ENCODE assay signal across 10 cellular contexts in genomic region chr4:6781113-6781512, GRCh38. TPM values are rescaled to one million over a fixed set of nuclear protein-coding genes. Genes with fewer than 3 reads are reported as not detected.
DNase-seq lines count a peak whose midpoint lies in the region; ATAC-seq and TF ChIP-seq lines count a peak whose summit lies in the region.
"Had no signal": no experiment of that assay in that cellular context is flagged by ENCODE, and none has a peak within 500 bp of the region (broad histone marks: within the 10 kb centered on the region; RNA-seq: fewer than 3 reads in every experiment).

No MANE protein-coding gene starts in this region.

- peaks cover 74% of the 10 kb centered on the region for H3K4me1 ChIP-seq in CD8-positive, alpha-beta T cell (ENCODE audit: insufficient read depth, low read length)
- H3K4me1 ChIP-seq in HEK293 (ENCODE audit: control insufficient read depth, insufficient read depth, low read length), result no peaks in the 10 kb centered on the region

- ATAC-seq in CD8-positive, alpha-beta T cell, result no peak
- no peak for ATAC-seq in HG03521 (IDR thresholded peaks at IDR 0.05; ENCODE audit: unreplicated experiment)
- ATAC-seq: PC-3 had no signal

- POLR2A ChIA-PET in CD8-positive, alpha-beta T cell (lab: Charles Lee), result interaction anchor here (0.7 to 2.4 kb wide), 4 partner anchors 19 to 147 kb away, joined by 3 to 9 read pairs (median 4); partner anchors contain the start of gene BLOC1S4
- POLR2A ChIA-PET in HEK293 (lab: Yijun Ruan, JAX), result no interaction called here

- peak overlapping the region; percentile 76 for H3K27ac Mint-ChIP-seq in CD8-positive, alpha-beta T cell
- no peak overlapping the region for H3K27ac Mint-ChIP-seq in neural crest cell (ENCODE audit: unreplicated experiment)

- no peaks in the 10 kb centered on the region for H3K27me3 ChIP-seq in CD8-positive, alpha-beta T cell (ENCODE audit: insufficient read depth, low read length)
- no peaks in the 10 kb centered on the region for H3K27me3 ChIP-seq in brain microvascular endothelial cell (replicated peaks)

- H3K27ac ChIP-seq in CD8-positive, alpha-beta T cell (ENCODE audit: low read depth, low read length), result no peak overlapping the region
- H3K27ac ChIP-seq in HEK293 (ENCODE audit: extremely low read depth, low read depth, low read length) (no peak overlapping the region), caudate nucleus (ENCODE audit: low read depth, low read length) (peak overlapping the region; percentile 28), brain microvascular endothelial cell (no peak overlapping the region)

- peaks cover 76% of the 10 kb centered on the region for H3K4me1 Mint-ChIP-seq in CD8-positive, alpha-beta T cell (ENCODE audit: low read depth)
- peaks cover 70% of the 10 kb centered on the region for H3K4me1 Mint-ChIP-seq in neural crest cell

- in situ Hi-C loops in brain microvascular endothelial cell (cut with HindIII; ENCODE audit: low pct_ligation_motif_present, low sequenced_read_pairs), result no loop called here

- peak overlapping the region; percentile 81 for H3K4me3 Mint-ChIP-seq in CD8-positive, alpha-beta T cell
- peak overlapping the region; percentile 83 for H3K4me3 Mint-ChIP-seq in neural crest cell

- H3K9me3 Mint-ChIP-seq in CD8-positive, alpha-beta T cell, result no peaks in the 10 kb centered on the region
- no peaks in the 10 kb centered on the region for H3K9me3 Mint-ChIP-seq in neural crest cell

- CTCF ChIA-PET in CD8-positive, alpha-beta T cell (lab: Charles Lee), result interaction anchor here (0.7 to 5.9 kb wide), 5 partner anchors 12 to 93 kb away, joined by 3 to 41 read pairs (median 9); partner anchors contain the start of gene BLOC1S4
- CTCF ChIA-PET in HEK293 (lab: Yijun Ruan, JAX), result interaction anchor here (0.8 kb wide), 1 partner anchor 61 kb away, joined by 4 read pairs; no protein-coding TSS in a partner anchor

- no peaks in the 10 kb centered on the region for H3K27me3 Mint-ChIP-seq in CD8-positive, alpha-beta T cell (ENCODE audit: low read depth)
- H3K27me3 Mint-ChIP-seq in neural crest cell (ENCODE audit: low read depth), result peaks cover 6% of the 10 kb centered on the region

- no peaks in the 10 kb centered on the region for H3K9me3 ChIP-seq in CD8-positive, alpha-beta T cell (ENCODE audit: low read length)
- no peaks in the 10 kb centered on the region for H3K9me3 ChIP-seq in HEK293 (ENCODE audit: control insufficient read depth, insufficient read depth, low read depth, low read length)

- H3K36me3 ChIP-seq in CD8-positive, alpha-beta T cell (ENCODE audit: insufficient read depth, low read length), result no peaks in the 10 kb centered on the region
- H3K36me3 ChIP-seq in HEK293 (ENCODE audit: control insufficient read depth in 2 of 2, insufficient read depth in 1 of 2, low read length in 2 of 2), result peaks cover 0 to 3% of the 10 kb centered on the region in 2 experiments; a peak in 1 of 3 replicates
- no peaks in the 10 kb centered on the region for H3K36me3 ChIP-seq in brain microvascular endothelial cell (replicated peaks)

- no peak for TF ChIP-seq CTCF in CD8-positive, alpha-beta T cell (IDR thresholded peaks at IDR 0.05)
- no peak for TF ChIP-seq CTCF in HEK293 (tag by site-specific recombination; IDR thresholded peaks at IDR 0.05)
- TF ChIP-seq CTCF in neural crest cell (conservative IDR thresholded peaks at IDR 0.05), result no peak
- TF ChIP-seq CTCF in brain microvascular endothelial cell (IDR thresholded peaks at IDR 0.05; ENCODE audit: low read depth, low read length, missing control alignments), result no peak

- H3K4me3 ChIP-seq in CD8-positive, alpha-beta T cell (ENCODE audit: low read depth, low read length), result no peak overlapping the region
- H3K4me3 ChIP-seq in HEK293 (ENCODE audit: low read depth, low read length) (no peak overlapping the region), brain microvascular endothelial cell (ENCODE audit: low read depth, low read length) (no peak overlapping the region)

- intact Hi-C loops in CD8-positive, alpha-beta T cell (cut with DNase I, micrococcal nuclease), result loop anchor here (5.0 to 10.0 kb wide), 5 partner anchors 91 to 1376 kb away; partner anchors contain the start of genes ABLIM2 (in 1 of the 2), AFAP1 (in 1 of the 2) and MAN2B2 (in 1 of the 2)

- DNase-seq in CD8-positive, alpha-beta T cell, result no peak
- DNase-seq in caudate nucleus (lab: John Stamatoyannopoulos, UW), result peak in 1 of 61 donors; percentile 12
- DNase-seq in neural crest cell (ENCODE audit: low read depth, low spot score), result no peak
- no peak for DNase-seq in brain microvascular endothelial cell
- no peak for DNase-seq in NCI-H446 treated with DMSO at 0.1 percent for 48 hours (lab: John Stamatoyannopoulos, UW)
- no peak for DNase-seq in NK-92 (lab: John Stamatoyannopoulos, UW; ENCODE audit: unreplicated experiment)
- DNase-seq: NCI-H1105, PC-3 had no signal

- H3K36me3 Mint-ChIP-seq in CD8-positive, alpha-beta T cell, result peaks cover 8% of the 10 kb centered on the region
- no peaks in the 10 kb centered on the region for H3K36me3 Mint-ChIP-seq in neural crest cell (ENCODE audit: low read depth)

TF ChIP-seq in HEK293, 187 proteins besides CTCF, POLR2A, EP300 and RAD21:
- TF ChIP-seq SCRT1 (tag by site-specific recombination; IDR thresholded peaks at IDR 0.05; ENCODE audit: borderline replicate concordance) (no peak), PRDM1 (tag by site-specific recombination; IDR thresholded peaks at IDR 0.05) (peak; percentile 17; the same call in 1 of the 2 replicates)

RNA-seq across cellular contexts. Expression of gene KIAA0232, which starts 1.4 kb away (rescaled TPM):
- 10 to 100 TPM; 18.4 to 19.7 TPM for total RNA-seq in CD8-positive, alpha-beta T cell
- 40.1 and 41.7 TPM in 2 replicates for total RNA-seq in neural crest cell
